ENCODE assay signal across 9 cellular contexts in the genomic region with DNA sequence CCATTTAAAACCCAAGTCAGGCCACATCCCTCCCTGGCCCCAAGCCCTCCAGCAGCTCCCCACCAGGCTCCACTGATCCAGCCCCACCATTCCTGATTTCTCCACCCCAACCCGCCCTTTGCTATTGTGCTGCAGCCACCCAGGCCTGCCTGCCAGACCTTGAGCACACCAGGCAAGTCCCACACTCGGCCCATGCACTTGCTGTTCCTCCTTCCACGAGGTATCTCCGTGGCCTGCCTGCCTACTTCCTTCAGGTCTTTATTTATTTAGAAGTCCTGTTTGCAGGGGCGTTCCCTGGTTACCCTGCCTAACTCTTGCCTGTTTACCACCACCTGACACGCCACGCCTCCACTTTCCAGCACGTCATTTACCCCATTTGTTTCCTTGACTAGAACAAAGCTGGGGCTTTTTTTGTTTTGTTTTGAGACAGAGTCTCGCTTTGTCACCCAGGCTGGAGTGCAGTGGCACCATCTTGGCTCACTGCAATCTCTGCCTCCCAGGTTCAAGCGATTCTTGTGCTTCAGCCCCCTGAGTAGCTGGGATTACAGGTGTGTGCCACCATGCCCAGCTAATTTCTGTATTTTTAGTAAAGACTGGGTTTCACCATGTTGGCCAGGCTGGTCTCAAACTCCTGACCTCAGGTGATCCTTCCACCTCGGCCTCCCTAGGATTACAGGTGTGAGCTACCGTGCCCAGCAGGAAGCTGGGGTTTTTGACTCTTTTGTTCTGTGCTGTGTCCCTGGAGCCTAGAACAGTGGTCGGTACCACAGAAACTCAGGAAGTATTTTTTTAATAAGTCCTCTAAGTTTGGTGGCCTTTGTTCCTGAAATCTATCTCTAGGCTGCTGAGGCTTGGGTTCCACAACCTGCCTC. TPM values are rescaled to one million over a fixed set of nuclear protein-coding genes. Genes with fewer than 3 reads are reported as not detected.
DNase-seq lines count a peak whose midpoint lies in the region; ATAC-seq, FAIRE-seq and TF ChIP-seq lines count a peak whose summit lies in the region.
"Had no signal": no experiment of that assay in that cellular context is flagged by ENCODE, and none has a peak within 500 bp of the region (broad histone marks: within the 10 kb centered on the region; RNA-seq: fewer than 3 reads in every experiment).

No MANE protein-coding gene starts in this region.

- TF ChIP-seq RAD21 in GM12878 (IDR thresholded peaks at IDR 0.05; ENCODE audit: insufficient read depth, low read depth, low read length), result no peak

- H3K4me3 ChIP-seq in GM12878 (0 out of 2 replicates have a peak overlapping the region, but pooled peaks have one; percentile 4), tibial nerve (peak overlapping the region in 1 of 4 donors; percentile 26)
- H3K4me3 ChIP-seq: HAP-1 had no signal

- intact Hi-C loops in GM12878 (cut with micrococcal nuclease; ENCODE audit: unreplicated experiment), result loop anchor here (1.0 to 2.0 kb wide), 4 partner anchors 14 to 107 kb away; a partner anchor contains a TSS

- DNase-seq in T-helper 2 cell (peak; percentile 73 to 99 (median 95)), GM12878 (ENCODE audit: low read depth, low spot score) (peak; percentile 98), nephron progenitor cell (no peak), tibial nerve (ENCODE audit: low spot score in 2 of 2) (no peak), frontal cortex (ENCODE audit: low spot score in 2 of 2) (no peak)

- peak; percentile 95 for FAIRE-seq in GM12878 (lab: Jason Lieb, UNC)
- no peak for FAIRE-seq in frontal cortex (lab: Jason Lieb, UNC)

- H3K4me3 Mint-ChIP-seq in nephron progenitor cell, result no peak overlapping the region

- no peaks in the 10 kb centered on the region for H3K27me3 Mint-ChIP-seq in nephron progenitor cell (ENCODE audit: low read depth, poor library complexity)

- H3K27ac Mint-ChIP-seq in nephron progenitor cell, result peak overlapping the region; percentile 97

- peak overlapping the region; percentile 73 for H3K9ac ChIP-seq in GM12878 (ENCODE audit: control insufficient read depth, insufficient read depth, low read length)

- peak overlapping the region; percentile 68 for H3K27ac ChIP-seq in 22Rv1
- peak overlapping the region; percentile 94 for H3K27ac ChIP-seq in GM12878 (ENCODE audit: control insufficient read depth, insufficient read depth)
- peak overlapping the region; percentile 43 to 84 (median 78) for H3K27ac ChIP-seq in tibial nerve

- BruUV-seq in GM12878 (replicated peaks; lab: Mats Ljungman, UMichigan), result TSS peak; percentile 90

- no peak overlapping the region for H2AFZ ChIP-seq in GM12878 (ENCODE audit: control insufficient read depth, low read depth, low read length)

- H4K20me1 ChIP-seq in GM12878 (ENCODE audit: control insufficient read depth, insufficient read depth), result no peaks in the 10 kb centered on the region

- H3K36me3 ChIP-seq in GM12878 (ENCODE audit: control insufficient read depth in 2 of 2, insufficient read depth in 2 of 2, low read length in 1 of 2), result peaks cover 19 to 20% of the 10 kb centered on the region in 2 experiments
- H3K36me3 ChIP-seq in tibial nerve, result no peaks in the 10 kb centered on the region

- H3K9me3 ChIP-seq in GM12878 (replicated peaks; ENCODE audit: control insufficient read depth, insufficient read depth, low read length) (no peaks in the 10 kb centered on the region), tibial nerve (no peaks in the 10 kb centered on the region)
- H3K9me3 ChIP-seq: HAP-1 had no signal

- TF ChIP-seq CTCF in 22Rv1 (IDR thresholded peaks at IDR 0.05), result no peak
- no peak for TF ChIP-seq CTCF in GM12878 (IDR thresholded peaks at IDR 0.05 in 2 of 3, conservative IDR thresholded peaks at IDR 0.05 in 1 of 3; ENCODE audit: control insufficient read depth in 2 of 3, extremely low read depth in 1 of 3, insufficient read depth in 1 of 3, low read depth in 3 of 3, low read length in 3 of 3)
- no peak for TF ChIP-seq CTCF in nephron progenitor cell (IDR thresholded peaks at IDR 0.05)
- TF ChIP-seq CTCF in tibial nerve (IDR thresholded peaks at IDR 0.05), result no peak

- peak; percentile 36 for ATAC-seq in GM18519 (IDR thresholded peaks at IDR 0.05; ENCODE audit: low FRiP score, unreplicated experiment)
- peak; percentile 53 for ATAC-seq in HG02973 (IDR thresholded peaks at IDR 0.05; ENCODE audit: unreplicated experiment)
- peak; percentile 67 for ATAC-seq in GM12878

- peak overlapping the region; percentile 94 for H3K4me2 ChIP-seq in GM12878 (ENCODE audit: control insufficient read depth, insufficient read depth)

- RAD21 ChIA-PET in GM12878 (lab: Charles Lee; ENCODE audit: unreplicated experiment), result interaction anchor here (0.9 to 8.6 kb wide), 23 partner anchors 9 to 498 kb away, joined by 3 to 408 read pairs (median 9); a partner anchor contains a TSS

- POLR2A ChIA-PET in GM12878 (lab: Charles Lee), result interaction anchor here (0.6 to 12.6 kb wide), 21 partner anchors 10 to 500 kb away, joined by 3 to 599 read pairs (median 5); a partner anchor contains a TSS

- H3K27me3 ChIP-seq in GM12878 (replicated peaks in 1 of 2; ENCODE audit: control insufficient read depth in 2 of 2, insufficient read depth in 2 of 2, low read length in 1 of 2) (no peaks in the 10 kb centered on the region), tibial nerve (no peaks in the 10 kb centered on the region)

- H3K79me2 ChIP-seq in GM12878 (ENCODE audit: control insufficient read depth, insufficient read depth, low read length), result peaks cover 40% of the 10 kb centered on the region

- in situ Hi-C loops in GM12878 (cut with MboI), result loop anchor here (5.0 kb wide), 1 partner anchor 243 kb away; a partner anchor contains a TSS

- H3K4me1 Mint-ChIP-seq in nephron progenitor cell, result peaks cover 42% of the 10 kb centered on the region

- CTCF ChIA-PET in GM12878 (lab: Yijun Ruan, JAX), result interaction anchor here (0.7 to 8.3 kb wide), 39 partner anchors 10 to 500 kb away, joined by 3 to 234 read pairs (median 5); a partner anchor contains a TSS

- no peaks in the 10 kb centered on the region for H3K9me3 Mint-ChIP-seq in nephron progenitor cell

- TF ChIP-seq EP300 in GM12878 (IDR thresholded peaks at IDR 0.05; ENCODE audit: borderline replicate concordance in 1 of 2, control insufficient read depth in 1 of 2, low read depth in 2 of 2, low read length in 2 of 2), result peak; percentile 89 to 96
- peak in 1 of 2 donors; percentile 6 for TF ChIP-seq EP300 in tibial nerve (IDR thresholded peaks at IDR 0.05)

- TF ChIP-seq POLR2A in GM12878 (IDR thresholded peaks at IDR 0.05; ENCODE audit: low read depth, low read length), result peak; percentile 96
- no peak for TF ChIP-seq POLR2A in tibial nerve (IDR thresholded peaks at IDR 0.05)

- WGBS in GM12878 (ENCODE audit: insufficient coverage, insufficient replicate concordance, low lambda C conversion rate, missing lambda C conversion rate), result 0% methylated on average over 13 of the region's 13 CpGs
- WGBS in tibial nerve, 2 donors, result 73 to 82% methylated on average over 13 of the region's 13 CpGs

- H3K4me1 ChIP-seq in GM12878 (ENCODE audit: control insufficient read depth, insufficient read depth, low read length) (peaks cover 75% of the 10 kb centered on the region), tibial nerve (peaks cover 0 to 28% (median 11%) of the 10 kb centered on the region in 4 donors)

- SMC1A ChIA-PET in GM12878 (lab: Charles Lee; ENCODE audit: uncharacterized antibody, unreplicated experiment), result interaction anchor here (0.7 to 11.9 kb wide), 29 partner anchors 9 to 273 kb away, joined by 3 to 321 read pairs (median 5); a partner anchor contains a TSS

- H3K36me3 Mint-ChIP-seq in nephron progenitor cell (ENCODE audit: low read depth), result peaks cover 47% of the 10 kb centered on the region

RNA-seq across cellular contexts. Expression of a gene that starts 6.7 kb away (rescaled TPM):
- total RNA-seq in GM12878 (2013; cell fraction: nucleolus; rRNA removed), result 125 and 139 TPM in 2 replicates
- total RNA-seq in GM12878 (2014; rRNA removed) (145 and 158 TPM in 2 replicates), GM12878 (2014; rRNA removed; fragmentation: Illumina TruSeq; extraction: Trizol) (45.3 and 53.0 TPM in 2 replicates), GM12878 (2021) (81.6 and 84.4 TPM in 2 replicates), tibial nerve (1 to 10 TPM in 2 of 4 donors, not detected in 2; 5.0 to 5.1 TPM), frontal cortex (3.7 TPM)
- 21.9 TPM for polyA plus RNA-seq in GM12878 (2011; ENCODE audit: low read depth)
- polyA plus RNA-seq in GM12878 (2011; rRNA removed) (26.6 and 67.9 TPM in 2 replicates), GM12878 (2014; fragmentation: Illumina TruSeq; extraction: Trizol) (9.8 and 38.9 TPM in 2 replicates), GM12878 (2014; fragmentation: Nextera tagmentation; extraction: Ambion mirVana) (10 to 100 TPM; 36.7 to 62.3 TPM), GM12878 (2014; rRNA removed) (126 and 148 TPM in 2 replicates), GM12878 (2016; fragmentation: Nextera tagmentation; extraction: Ambion mirVana) (100 to 1,000 TPM; 177 to 212 TPM)
- polyA plus RNA-seq in GM12878 (2011; cell fraction: cytosol; rRNA removed), result 113 and 161 TPM in 2 replicates
- 245 and 256 TPM in 2 replicates for polyA plus RNA-seq in GM12878 (2011; cell fraction: nucleus; rRNA removed)
- 42.1 and 48.8 TPM in 2 replicates for polyA plus RNA-seq in GM12878 (2012)
- 70.4 and 125 TPM in 2 replicates for polyA minus RNA-seq in GM12878 (2011; rRNA and poly(A)+ RNA removed)
- 28.6 and 42.6 TPM in 2 replicates for polyA minus RNA-seq in GM12878 (2011; cell fraction: cytosol; rRNA and poly(A)+ RNA removed)
- 82.8 and 123 TPM in 2 replicates for polyA minus RNA-seq in GM12878 (2011; cell fraction: nucleus; rRNA and poly(A)+ RNA removed)

RNA-seq across cellular contexts. Expression of a gene that starts 13.6 kb away (rescaled TPM):
- 79.9 and 82.3 TPM in 2 replicates for total RNA-seq in GM12878 (2013; cell fraction: nucleolus; rRNA removed)
- total RNA-seq in GM12878 (2014; rRNA removed), result 35.9 and 37.6 TPM in 2 replicates
- 22.3 and 23.2 TPM in 2 replicates for total RNA-seq in GM12878 (2014; rRNA removed; fragmentation: Illumina TruSeq; extraction: Trizol)
- 90.1 and 91.4 TPM in 2 replicates for total RNA-seq in GM12878 (2021)
- polyA plus RNA-seq in GM12878 (2011; ENCODE audit: low read depth), result 30.0 TPM
- polyA plus RNA-seq in GM12878 (2011; rRNA removed), result 9.7 and 16.4 TPM in 2 replicates
- polyA plus RNA-seq in GM12878 (2011; cell fraction: cytosol; rRNA removed), result 18.3 and 19.9 TPM in 2 replicates
- polyA plus RNA-seq in GM12878 (2011; cell fraction: nucleus; rRNA removed), result 43.6 and 44.2 TPM in 2 replicates
- 50.9 and 59.0 TPM in 2 replicates for polyA plus RNA-seq in GM12878 (2012)
- 20.6 and 26.9 TPM in 2 replicates for polyA plus RNA-seq in GM12878 (2014; fragmentation: Illumina TruSeq; extraction: Trizol)
- polyA plus RNA-seq in GM12878 (2014; fragmentation: Nextera tagmentation; extraction: Ambion mirVana), result 1 to 10 TPM; 6.9 to 9.6 TPM
- polyA plus RNA-seq in GM12878 (2014; rRNA removed), result 42.3 and 43.0 TPM in 2 replicates
- 10 to 100 TPM; 26.6 to 30.4 TPM for polyA plus RNA-seq in GM12878 (2016; fragmentation: Nextera tagmentation; extraction: Ambion mirVana)
- 24.8 and 41.5 TPM in 2 replicates for polyA minus RNA-seq in GM12878 (2011; rRNA and poly(A)+ RNA removed)
- 20.1 and 23.4 TPM in 2 replicates for polyA minus RNA-seq in GM12878 (2011; cell fraction: cytosol; rRNA and poly(A)+ RNA removed)
- 12.0 and 20.7 TPM in 2 replicates for polyA minus RNA-seq in GM12878 (2011; cell fraction: nucleus; rRNA and poly(A)+ RNA removed)
- total RNA-seq in tibial nerve, result under 1 TPM in 1 of 4 donors, not detected in 3; under 0.01 TPM
- total RNA-seq in frontal cortex, result under 0.01 TPM

RNA-seq across cellular contexts. Expression of a gene that starts 25.3 kb away (rescaled TPM):
- total RNA-seq in GM12878 (2013; cell fraction: nucleolus; rRNA removed), result 10.3 and 11.3 TPM in 2 replicates
- total RNA-seq in GM12878 (2014; rRNA removed) (3.6 and 6.8 TPM in 2 replicates), GM12878 (2014; rRNA removed; fragmentation: Illumina TruSeq; extraction: Trizol) (0.22 and 0.28 TPM in 2 replicates), GM12878 (2021) (8.6 and 10.1 TPM in 2 replicates), tibial nerve (1 to 10 TPM in 1 of 4 donors, not detected in 3; 3.3 TPM), frontal cortex (not detected)
- polyA plus RNA-seq in GM12878 (2011; ENCODE audit: low read depth), result 0.26 TPM
- polyA plus RNA-seq in GM12878 (2011; rRNA removed) (0.06 and 0.08 TPM in 2 replicates), GM12878 (2014; fragmentation: Illumina TruSeq; extraction: Trizol) (0.06 TPM in 1 of 2 replicates, not detected in the other), GM12878 (2014; fragmentation: Nextera tagmentation; extraction: Ambion mirVana) (under 1 TPM; 0.13 to 0.40 TPM), GM12878 (2014; rRNA removed) (5.9 and 6.5 TPM in 2 replicates), GM12878 (2016; fragmentation: Nextera tagmentation; extraction: Ambion mirVana) (under 1 TPM; 0.20 to 0.27 TPM)
- polyA plus RNA-seq in GM12878 (2011; cell fraction: cytosol; rRNA removed), result 0.03 and 0.33 TPM in 2 replicates
- 2.4 and 3.6 TPM in 2 replicates for polyA plus RNA-seq in GM12878 (2011; cell fraction: nucleus; rRNA removed)
- 3.6 and 5.2 TPM in 2 replicates for polyA plus RNA-seq in GM12878 (2012)
- polyA minus RNA-seq in GM12878 (2011; rRNA and poly(A)+ RNA removed), result not detected in 2 replicates
- not detected in 2 replicates for polyA minus RNA-seq in GM12878 (2011; cell fraction: cytosol; rRNA and poly(A)+ RNA removed)
- 0.29 TPM in 1 of 2 replicates, not detected in the other for polyA minus RNA-seq in GM12878 (2011; cell fraction: nucleus; rRNA and poly(A)+ RNA removed)

RNA-seq across cellular contexts. Expression of a gene that starts 29.0 kb away (rescaled TPM):
- total RNA-seq in GM12878 (2013; cell fraction: nucleolus; rRNA removed), result 1.1 and 1.5 TPM in 2 replicates
- total RNA-seq in GM12878 (2014; rRNA removed), result 1.1 and 1.5 TPM in 2 replicates
- 1.3 and 1.4 TPM in 2 replicates for total RNA-seq in GM12878 (2014; rRNA removed; fragmentation: Illumina TruSeq; extraction: Trizol)
- total RNA-seq in GM12878 (2021), result 1.7 and 1.9 TPM in 2 replicates
- polyA plus RNA-seq in GM12878 (2011; ENCODE audit: low read depth), result 0.22 TPM
- 0.43 and 0.52 TPM in 2 replicates for polyA plus RNA-seq in GM12878 (2011; rRNA removed)
- 0.28 and 0.31 TPM in 2 replicates for polyA plus RNA-seq in GM12878 (2011; cell fraction: cytosol; rRNA removed)
- polyA plus RNA-seq in GM12878 (2011; cell fraction: nucleus; rRNA removed), result 0.59 and 0.82 TPM in 2 replicates
- 0.49 and 1.3 TPM in 2 replicates for polyA plus RNA-seq in GM12878 (2012)
- polyA plus RNA-seq in GM12878 (2014; fragmentation: Illumina TruSeq; extraction: Trizol), result 3.1 TPM in 2 replicates
- polyA plus RNA-seq in GM12878 (2014; fragmentation: Nextera tagmentation; extraction: Ambion mirVana), result under 1 TPM; 0.39 to 0.60 TPM
- polyA plus RNA-seq in GM12878 (2014; rRNA removed), result 1.5 and 1.8 TPM in 2 replicates
- under 1 TPM; 0.05 to 0.15 TPM for polyA plus RNA-seq in GM12878 (2016; fragmentation: Nextera tagmentation; extraction: Ambion mirVana)
- polyA minus RNA-seq in GM12878 (2011; rRNA and poly(A)+ RNA removed), result 0.52 and 0.73 TPM in 2 replicates
- polyA minus RNA-seq in GM12878 (2011; cell fraction: cytosol; rRNA and poly(A)+ RNA removed), result not detected in 2 replicates
- 0.19 and 0.36 TPM in 2 replicates for polyA minus RNA-seq in GM12878 (2011; cell fraction: nucleus; rRNA and poly(A)+ RNA removed)
- 10 to 100 TPM; 24.3 to 37.9 (median 32.8) TPM for total RNA-seq in tibial nerve
- total RNA-seq in frontal cortex, result 123 TPM

Comparison
In these comparisons a context has a peak if more than half of its experiments do, and no peak if none do; other contexts are left out.
1. DNase-seq: peak in T-helper 2 cell (5 of 5) and GM12878 (single experiment); none in nephron progenitor cell (single experiment), tibial nerve (0 of 2) and frontal cortex (0 of 2).
2. RNA of a gene that starts 13.6 kb away (total RNA-seq): 22.3 to 91.4 TPM in GM12878; under 0.01 TPM in tibial nerve and under 0.01 TPM in frontal cortex (single experiment); every median in the first group is over 10 times any median in the second.
3. Peak in every context shown above with its lines, with median percentiles within 50 percentile points of each other: H3K27ac ChIP-seq and ATAC-seq.